8 cellular contexts compared by ENCODE assay signal in genomic region chr5:132228241-132229035, GRCh38. TPM values are rescaled to one million over a fixed set of nuclear protein-coding genes. Genes with fewer than 3 reads are reported as not detected.
DNase-seq lines count a peak whose midpoint lies in the region; ATAC-seq lines count a peak whose summit lies in the region.

No MANE protein-coding gene starts in this region.

- peaks cover 4% of the 10 kb centered on the region for H3K36me3 Mint-ChIP-seq in activated naive CD8-positive, alpha-beta T cell treated with anti-CD3 and anti-CD28 coated beads for 36 hours
- H3K36me3 Mint-ChIP-seq in immature natural killer cell: no peaks in the 10 kb centered on the region
- no peaks in the 10 kb centered on the region for H3K36me3 Mint-ChIP-seq in stimulated activated memory B cell treated with anti-CD40 and anti-IgM and Interleukin-4, amounts not matched to agents 10 μg/mL and 1 μg/mL and 100 μg/mL, for 72 hours

- no peak overlapping the region for H3K27ac Mint-ChIP-seq in activated naive CD8-positive, alpha-beta T cell treated with anti-CD3 and anti-CD28 coated beads for 36 hours
- H3K27ac Mint-ChIP-seq in immature natural killer cell: no peak overlapping the region
- peak overlapping the region; percentile 4 for H3K27ac Mint-ChIP-seq in stimulated activated memory B cell treated with anti-CD40 and anti-IgM and Interleukin-4, amounts not matched to agents 10 μg/mL and 1 μg/mL and 100 μg/mL, for 72 hours

- ATAC-seq in HG02943 (IDR thresholded peaks at IDR 0.05; ENCODE audit: low read depth, unreplicated experiment) (peak; percentile 9), GM21529 (IDR thresholded peaks at IDR 0.05; ENCODE audit: unreplicated experiment) (no peak)
- ATAC-seq in stimulated activated memory B cell treated with anti-CD40 and anti-IgM and Interleukin-4, amounts not matched to agents 10 μg/mL and 1 μg/mL and 100 μg/mL, for 72 hours: no peak

- H3K4me3 Mint-ChIP-seq in activated naive CD8-positive, alpha-beta T cell treated with anti-CD3 and anti-CD28 coated beads for 36 hours: peak overlapping the region; percentile 62
- peak overlapping the region; percentile 67 to 77 (median 70) for H3K4me3 Mint-ChIP-seq in immature natural killer cell
- H3K4me3 Mint-ChIP-seq in stimulated activated memory B cell treated with anti-CD40 and anti-IgM and Interleukin-4, amounts not matched to agents 10 μg/mL and 1 μg/mL and 100 μg/mL, for 72 hours: peak overlapping the region; percentile 63

- H3K9me3 Mint-ChIP-seq in activated naive CD8-positive, alpha-beta T cell treated with anti-CD3 and anti-CD28 coated beads for 36 hours: no peaks in the 10 kb centered on the region
- H3K9me3 Mint-ChIP-seq in immature natural killer cell: no peaks in the 10 kb centered on the region
- H3K9me3 Mint-ChIP-seq in stimulated activated memory B cell treated with anti-CD40 and anti-IgM and Interleukin-4, amounts not matched to agents 10 μg/mL and 1 μg/mL and 100 μg/mL, for 72 hours: no peaks in the 10 kb centered on the region

- DNase-seq in activated naive CD8-positive, alpha-beta T cell treated with anti-CD3 and anti-CD28 coated beads for 36 hours: no peak
- DNase-seq in immature natural killer cell (no peak), HCEC 1CT (no peak), MV-4-11 (lab: John Stamatoyannopoulos, UW) (no peak), NCI-H1436 (lab: John Stamatoyannopoulos, UW) (no peak)

- H3K27me3 Mint-ChIP-seq in activated naive CD8-positive, alpha-beta T cell treated with anti-CD3 and anti-CD28 coated beads for 36 hours: peaks cover 50% of the 10 kb centered on the region
- H3K27me3 Mint-ChIP-seq in immature natural killer cell (ENCODE audit: low read depth in 3 of 3): peaks cover 5 to 7% (median 6%) of the 10 kb centered on the region in 3 donors
- peaks cover 27% of the 10 kb centered on the region for H3K27me3 Mint-ChIP-seq in stimulated activated memory B cell treated with anti-CD40 and anti-IgM and Interleukin-4, amounts not matched to agents 10 μg/mL and 1 μg/mL and 100 μg/mL, for 72 hours

- peaks cover 9% of the 10 kb centered on the region for H3K4me1 Mint-ChIP-seq in activated naive CD8-positive, alpha-beta T cell treated with anti-CD3 and anti-CD28 coated beads for 36 hours
- H3K4me1 Mint-ChIP-seq in immature natural killer cell: peaks cover 14 to 22% of the 10 kb centered on the region in 2 donors
- H3K4me1 Mint-ChIP-seq in stimulated activated memory B cell treated with anti-CD40 and anti-IgM and Interleukin-4, amounts not matched to agents 10 μg/mL and 1 μg/mL and 100 μg/mL, for 72 hours: peaks cover 26% of the 10 kb centered on the region

RNA-seq across cellular contexts. Expression of gene P4HA2, which starts 0.8 kb away (rescaled TPM):
- 1 to 10 TPM; 8.1 to 8.7 TPM for total RNA-seq in activated naive CD8-positive, alpha-beta T cell treated with anti-CD3 and anti-CD28 coated beads for 36 hours
- under 1 TPM in 2 of 3 donors, not detected in 1; 0.91 TPM for polyA plus RNA-seq in immature natural killer cell

RNA-seq across cellular contexts. Expression of gene PDLIM4, which starts 29.1 kb away (rescaled TPM):
- under 1 TPM in 1 of 2 experiments, not detected in 1; 0.31 TPM for total RNA-seq in activated naive CD8-positive, alpha-beta T cell treated with anti-CD3 and anti-CD28 coated beads for 36 hours
- polyA plus RNA-seq in immature natural killer cell: not detected
